ENCODE assay signal across 16 cellular contexts in the genomic region with DNA sequence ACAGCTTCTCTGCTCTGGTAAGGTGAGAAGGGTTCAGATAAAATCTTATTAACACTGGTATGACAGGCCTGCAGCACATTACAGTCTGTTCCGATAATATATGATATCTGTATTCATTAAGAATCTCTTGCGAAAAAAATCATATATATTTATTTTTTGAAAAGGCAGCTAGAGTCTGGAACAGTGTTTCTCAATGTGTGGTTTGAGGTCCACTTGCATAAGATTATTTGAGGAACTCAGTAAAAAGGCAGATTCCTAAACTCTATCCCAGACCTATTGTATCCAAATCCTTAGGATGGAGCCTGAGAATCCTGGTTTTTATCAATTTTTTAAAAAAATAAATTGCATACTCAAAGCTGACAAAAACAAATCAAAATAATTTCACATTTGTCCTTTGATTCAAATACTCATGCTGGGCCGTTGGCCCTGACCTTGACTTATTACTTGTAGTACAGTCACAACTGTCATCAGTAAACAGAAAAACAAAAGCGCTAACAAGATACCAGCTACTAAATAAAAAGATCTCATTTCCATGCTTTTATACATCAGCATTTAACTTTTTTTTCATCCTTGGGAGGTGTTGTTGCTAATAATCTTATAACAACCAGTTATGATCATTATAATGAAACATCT.
"Had no signal": no experiment of that assay in that cellular context is flagged by ENCODE, and none has a peak within 500 bp of the region (broad histone marks: within the 10 kb centered on the region; RNA-seq: fewer than 3 reads in every experiment).

No MANE protein-coding gene starts in this region.

- H3K36me3 ChIP-seq: sigmoid colon, thyroid gland had no signal

- H3K27me3 ChIP-seq: sigmoid colon, thyroid gland had no signal

- H3K27ac ChIP-seq: sigmoid colon, thyroid gland had no signal

- H3K27me3 Mint-ChIP-seq: stimulated activated naive B cell treated with anti-CD40 and anti-IgM and Interleukin-4, amounts not matched to agents 10 μg/mL and 1 μg/mL and 100 μg/mL, for 72 hours had no signal

- H3K4me1 ChIP-seq: sigmoid colon, thyroid gland had no signal

- H3K4me1 Mint-ChIP-seq: activated naive CD4-positive, alpha-beta T cell treated with anti-CD3 and anti-CD28 coated beads, Interleukin-2, amount 10 ng/mL, durations not matched to agents 7 days and 5 days; natural killer cell; stimulated activated naive B cell treated with anti-CD40 and anti-IgM and Interleukin-4, amounts not matched to agents 10 μg/mL and 1 μg/mL and 100 μg/mL, for 72 hours had no signal

- H3K9me3 ChIP-seq: sigmoid colon, thyroid gland had no signal

- H3K4me3 Mint-ChIP-seq: activated naive CD4-positive, alpha-beta T cell treated with anti-CD3 and anti-CD28 coated beads, Interleukin-2, amount 10 ng/mL, durations not matched to agents 7 days and 5 days; natural killer cell; stimulated activated naive B cell treated with anti-CD40 and anti-IgM and Interleukin-4, amounts not matched to agents 10 μg/mL and 1 μg/mL and 100 μg/mL, for 72 hours had no signal

- H3K4me3 ChIP-seq: lung, sigmoid colon, thyroid gland had no signal

- FAIRE-seq: bronchial epithelial cell, frontal cortex, keratinocyte had no signal

- H3K36me3 Mint-ChIP-seq: activated naive CD4-positive, alpha-beta T cell treated with anti-CD3 and anti-CD28 coated beads, Interleukin-2, amount 10 ng/mL, durations not matched to agents 7 days and 5 days; natural killer cell; stimulated activated naive B cell treated with anti-CD40 and anti-IgM and Interleukin-4, amounts not matched to agents 10 μg/mL and 1 μg/mL and 100 μg/mL, for 72 hours had no signal

- DNase-seq: activated CD4-positive, alpha-beta T cell treated with anti-CD3 and anti-CD28 coated beads, Interleukin-2, amount 50 U/mL, for 1 hour; activated CD8-positive, alpha-beta memory T cell treated with anti-CD3 and anti-CD28 coated beads for 24 hours; activated CD8-positive, alpha-beta memory T cell treated with anti-CD3 and anti-CD28 coated beads, Interleukin-2, amount 50 U/mL, for 48 hours; activated effector memory CD4-positive, alpha-beta T cell treated with Interleukin-2 at 50 U/mL for 16 hours; activated naive CD4-positive, alpha-beta T cell treated with anti-CD3 and anti-CD28 coated beads, Interleukin-2, amount 10 ng/mL, durations not matched to agents 7 days and 5 days; activated T-cell treated with anti-CD3 and anti-CD28 coated beads, Interleukin-2, amount 50 U/mL, for 48 hours; effector CD4-positive, alpha-beta T cell; hypothalamus; natural killer cell; sigmoid colon; stimulated activated naive B cell treated with anti-CD40 and anti-IgM and Interleukin-4, amounts not matched to agents 10 μg/mL and 1 μg/mL and 100 μg/mL, for 72 hours; thyroid gland had no signal

- H3K27ac Mint-ChIP-seq: activated naive CD4-positive, alpha-beta T cell treated with anti-CD3 and anti-CD28 coated beads, Interleukin-2, amount 10 ng/mL, durations not matched to agents 7 days and 5 days; natural killer cell; stimulated activated naive B cell treated with anti-CD40 and anti-IgM and Interleukin-4, amounts not matched to agents 10 μg/mL and 1 μg/mL and 100 μg/mL, for 72 hours had no signal

- H3K9me3 Mint-ChIP-seq: activated naive CD4-positive, alpha-beta T cell treated with anti-CD3 and anti-CD28 coated beads, Interleukin-2, amount 10 ng/mL, durations not matched to agents 7 days and 5 days; natural killer cell had no signal
